8 cellular contexts compared by ENCODE assay signal in genomic region chr9:97468658-97469448, GRCh38. TPM values are rescaled to one million over a fixed set of nuclear protein-coding genes. Genes with fewer than 3 reads are reported as not detected.
DNase-seq lines count a peak whose midpoint lies in the region; TF ChIP-seq lines count a peak whose summit lies in the region.

No MANE protein-coding gene starts in this region.

- H3K36me3 Mint-ChIP-seq in HFFc6 (ENCODE audit: low read depth) = peaks cover 3% of the 10 kb centered on the region; the same call in 1 of the 2 replicates

- no peak overlapping the region for H3K27ac Mint-ChIP-seq in HFFc6

- peaks cover 1% of the 10 kb centered on the region; the same call in 1 of the 2 replicates for H3K4me1 Mint-ChIP-seq in HFFc6 (ENCODE audit: low read depth)

- peaks cover 0 to 3% (median 0%) of the 10 kb centered on the region in 6 donors for H3K4me1 ChIP-seq in spleen

- no peaks in the 10 kb centered on the region for H3K27me3 ChIP-seq in MG63
- no peaks in the 10 kb centered on the region for H3K27me3 ChIP-seq in SU-DHL-6 (ENCODE audit: low read length)
- no peaks in the 10 kb centered on the region for H3K27me3 ChIP-seq in spleen (replicated peaks in 1 of 7)

- H3K9ac ChIP-seq in SU-DHL-6 (ENCODE audit: low read length) = no peak overlapping the region

- 84 to 88% (median 85%) methylated on average over 3 to 4 of the region's 4 CpGs for WGBS in spleen, 5 donors

- H3K36me3 ChIP-seq in MG63 (no peaks in the 10 kb centered on the region), SU-DHL-6 (ENCODE audit: low read length) (no peaks in the 10 kb centered on the region), spleen (peaks cover 0 to 91% (median 33%) of the 10 kb centered on the region in 6 donors)

- no peaks in the 10 kb centered on the region for H3K79me2 ChIP-seq in SU-DHL-6 (ENCODE audit: insufficient read depth, low read length)

- TF ChIP-seq CTCF in HFFc6 (IDR thresholded peaks at IDR 0.05) (peak; percentile 84), SU-DHL-6 (IDR thresholded peaks at IDR 0.05; ENCODE audit: insufficient read depth, low read length, poor library complexity, severe bottlenecking) (peak; percentile 71), spleen (IDR thresholded peaks at IDR 0.05 in 8 of 11, conservative IDR thresholded peaks at IDR 0.05 in 3 of 11) (peak; percentile 35 to 76 (median 59))

- intact Hi-C loops in spleen (cut with DNase I; ENCODE audit: low total_unique reads) = loop anchor here (5.0 kb wide), 2 partner anchors 128 to 148 kb away; no protein-coding TSS in a partner anchor

- H3K27me3 Mint-ChIP-seq in HFFc6 (ENCODE audit: insufficient read depth) = no peaks in the 10 kb centered on the region; the same call in 1 of the 2 replicates

- no peak overlapping the region for H3K4me3 Mint-ChIP-seq in HFFc6

- no peaks in the 10 kb centered on the region for H3F3A ChIP-seq in SU-DHL-6 (ENCODE audit: insufficient read depth)

- DNase-seq in activated gamma-delta T cell treated with Interleukin-2 at 50 U/mL for 16 hours = peak; percentile 9
- DNase-seq in activated gamma-delta T cell (lab: John Stamatoyannopoulos, UW) = no peak
- DNase-seq in HFFc6 = peak; percentile 60
- DNase-seq in MG63 = peak; percentile 57
- peak; percentile 47 to 76 for DNase-seq in T47D (ENCODE audit: low read depth in 1 of 2, low spot score in 1 of 2)
- DNase-seq in iris pigment epithelial cell (ENCODE audit: low read depth) = peak; percentile 58
- DNase-seq in spleen = no peak

- H3K27ac ChIP-seq in SU-DHL-6 (ENCODE audit: low read depth, low read length) = no peak overlapping the region
- H3K27ac ChIP-seq in spleen = no peak overlapping the region

- H3K4me3 ChIP-seq in MG63 (no peak overlapping the region), SU-DHL-6 (ENCODE audit: insufficient read depth, low read length, poor library complexity, severe bottlenecking) (no peak overlapping the region), spleen (no peak overlapping the region)

- no peaks in the 10 kb centered on the region for H3K9me3 Mint-ChIP-seq in HFFc6

- no peaks in the 10 kb centered on the region for H3K9me2 ChIP-seq in SU-DHL-6 (replicated peaks; ENCODE audit: insufficient read depth, low read length)

- no peak for TF ChIP-seq POLR2A in spleen (IDR thresholded peaks at IDR 0.05)

- in situ Hi-C loops in T47D (cut with HindIII; ENCODE audit: low pct_unique_long_range_greater_than_20kb, low sequenced_read_pairs) = no loop called here

- no peak overlapping the region for H3K4me2 ChIP-seq in SU-DHL-6 (ENCODE audit: low read depth, low read length, poor library complexity, severe bottlenecking)

- H4K20me1 ChIP-seq in SU-DHL-6 (ENCODE audit: low read depth, low read length) = no peaks in the 10 kb centered on the region

- no peak overlapping the region for H2AFZ ChIP-seq in SU-DHL-6 (ENCODE audit: low read depth, low read length, severe bottlenecking)

- no peaks in the 10 kb centered on the region for H3K9me3 ChIP-seq in MG63
- no peaks in the 10 kb centered on the region for H3K9me3 ChIP-seq in SU-DHL-6 (ENCODE audit: insufficient read depth, low read length)
- no peaks in the 10 kb centered on the region for H3K9me3 ChIP-seq in spleen

RNA-seq across cellular contexts. Expression of gene TMOD1, which starts 32.6 kb away (rescaled TPM):
- under 1 TPM; 0.14 to 0.60 (median 0.57) TPM for total RNA-seq in HFFc6 (2021; fragmentation: NEBNext Ultra II Directional; extraction: Animal tissue kit (Norgen Biotek cat#: 25700))
- 0.47 TPM in 1 of 2 replicates, not detected in the other for total RNA-seq in MG63 (2014; rRNA removed; shearing (Covaris generic); ENCODE audit: low replicate concordance)
- 1 to 10 TPM; 1.6 to 5.8 (median 2.4) TPM for total RNA-seq in spleen
- polyA plus RNA-seq in spleen = 1 to 10 TPM; 2.4 to 4.0 (median 3.1) TPM

RNA-seq across cellular contexts. Expression of gene TDRD7, which starts 57.0 kb away (rescaled TPM):
- total RNA-seq in HFFc6 (2021; fragmentation: NEBNext Ultra II Directional; extraction: Animal tissue kit (Norgen Biotek cat#: 25700)) = 10 to 100 TPM in 2 of 6 experiments, 1 to 10 TPM in 4; 8.2 to 10.5 (median 9.0) TPM
- 12.6 and 15.5 TPM in 2 replicates for total RNA-seq in MG63 (2014; rRNA removed; shearing (Covaris generic); ENCODE audit: low replicate concordance)
- 10 to 100 TPM; 12.0 to 18.7 (median 15.6) TPM for total RNA-seq in spleen
- polyA plus RNA-seq in spleen = 1 to 10 TPM; 6.4 to 9.5 (median 7.4) TPM

Comparison
In these comparisons a context has a peak if more than half of its experiments do, and no peak if none do; other contexts are left out.
1. DNase-seq: peak in activated gamma-delta T cell treated with Interleukin-2 at 50 U/mL for 16 hours (single experiment), HFFc6 (single experiment), MG63 (single experiment), T47D (2 of 2) and iris pigment epithelial cell (single experiment); none in activated gamma-delta T cell (single experiment) and spleen (single experiment).
2. Peak in every context shown above with its lines, with median percentiles within 50 percentile points of each other: CTCF ChIP-seq.